In genomic region chr12:69240625-69240984, GRCh38 we compare ENCODE assay signal across 8 cellular contexts. TPM values are rescaled to one million over a fixed set of nuclear protein-coding genes. Genes with fewer than 3 reads are reported as not detected.
DNase-seq lines count a peak whose midpoint lies in the region; ATAC-seq and TF ChIP-seq lines count a peak whose summit lies in the region.

No MANE protein-coding gene starts in this region.

- H3K4me1 Mint-ChIP-seq in activated T-helper 17 cell treated with anti-CD3 and anti-CD28 coated beads, Interleukin-2, amount 50 U/mL, for 72 hours, result peaks cover 34% of the 10 kb centered on the region

- no peaks in the 10 kb centered on the region for H3K27me3 ChIP-seq in hepatocyte

- no peaks in the 10 kb centered on the region for H3K9me3 ChIP-seq in hepatocyte (ENCODE audit: low read depth)

- H3K9me2 ChIP-seq in hepatocyte (replicated peaks; ENCODE audit: insufficient read depth), result no peaks in the 10 kb centered on the region

- H3K36me3 ChIP-seq in hepatocyte (replicated peaks; ENCODE audit: insufficient read depth, low read depth), result no peaks in the 10 kb centered on the region

- H3K27me3 Mint-ChIP-seq in activated T-helper 17 cell treated with anti-CD3 and anti-CD28 coated beads, Interleukin-2, amount 50 U/mL, for 72 hours, result no peaks in the 10 kb centered on the region

- H3K4me3 ChIP-seq in LNCaP clone FGC (ENCODE audit: low read depth, low read length) (peak overlapping the region; percentile 78), hepatocyte (peak overlapping the region; percentile 97)

- WGBS in hepatocyte (ENCODE audit: low lambda C conversion rate, missing lambda C conversion rate), result under 1% methylated on average over 11 of the region's 11 CpGs

- DNase-seq in EL, result peak; percentile 7
- DNase-seq in LNCaP clone FGC (ENCODE audit: low read depth), result no peak
- peak; percentile 19 for DNase-seq in hepatocyte (ENCODE audit: low spot score)
- peak; percentile 17 for DNase-seq in stimulated activated CD4-positive, alpha-beta T cell treated with anti-CD3 and anti-CD28 coated beads, Interleukin-12 subunit alpha, Interleukin-12 subunit beta, amount 100 ng/mL, for 4 hours
- no peak for DNase-seq in mucosa of gallbladder (ENCODE audit: low spot score)
- DNase-seq in islet precursor cell, result no peak
- DNase-seq in NCI-H446 (lab: John Stamatoyannopoulos, UW), result no peak

- no peaks in the 10 kb centered on the region for H3K9me3 Mint-ChIP-seq in activated T-helper 17 cell treated with anti-CD3 and anti-CD28 coated beads, Interleukin-2, amount 50 U/mL, for 72 hours

- H3K79me2 ChIP-seq in hepatocyte, result peaks cover 57% of the 10 kb centered on the region

- no peak for ATAC-seq in activated T-helper 17 cell treated with anti-CD3 and anti-CD28 coated beads, Interleukin-2, amount 50 U/mL, for 72 hours (replicated peaks)

- H2AFZ ChIP-seq in hepatocyte, result peak overlapping the region; percentile 73

- peak overlapping the region; percentile 99 for H3K4me3 Mint-ChIP-seq in activated T-helper 17 cell treated with anti-CD3 and anti-CD28 coated beads, Interleukin-2, amount 50 U/mL, for 72 hours

- H3K36me3 Mint-ChIP-seq in activated T-helper 17 cell treated with anti-CD3 and anti-CD28 coated beads, Interleukin-2, amount 50 U/mL, for 72 hours (ENCODE audit: low read depth), result peaks cover 38% of the 10 kb centered on the region

- peaks cover 55% of the 10 kb centered on the region for H4K20me1 ChIP-seq in hepatocyte (ENCODE audit: insufficient read depth, poor library complexity, severe bottlenecking)

- peaks cover 19% of the 10 kb centered on the region for H3K4me1 ChIP-seq in hepatocyte (ENCODE audit: insufficient read depth)

- TF ChIP-seq CTCF in LNCaP clone FGC (IDR thresholded peaks at IDR 0.05; ENCODE audit: control insufficient read depth, extremely low read depth, insufficient read depth) (no peak), hepatocyte (IDR thresholded peaks at IDR 0.05; ENCODE audit: poor library complexity) (no peak)

- H3K27ac Mint-ChIP-seq in activated T-helper 17 cell treated with anti-CD3 and anti-CD28 coated beads, Interleukin-2, amount 50 U/mL, for 72 hours, result peak overlapping the region; percentile 99

- peak overlapping the region; percentile 95 for H3K27ac ChIP-seq in hepatocyte

- H3K4me2 ChIP-seq in hepatocyte, result peak overlapping the region; percentile 84

RNA-seq across cellular contexts. Expression of gene CPSF6, which starts 1.2 kb away (rescaled TPM):
- 10 to 100 TPM; 66.3 to 91.8 TPM for total RNA-seq in activated T-helper 17 cell treated with anti-CD3 and anti-CD28 coated beads, Interleukin-2, amount 50 U/mL, for 72 hours
- total RNA-seq in hepatocyte, result 37.4 and 40.1 TPM in 2 replicates
- 44.5 and 48.3 TPM in 2 replicates for polyA plus RNA-seq in hepatocyte
- 44.7 TPM for total RNA-seq in mucosa of gallbladder

Comparison
In these comparisons a context has a peak if more than half of its experiments do, and no peak if none do; other contexts are left out.
1. DNase-seq: peak in EL (single experiment), hepatocyte (single experiment) and stimulated activated CD4-positive, alpha-beta T cell treated with anti-CD3 and anti-CD28 coated beads, Interleukin-12 subunit alpha, Interleukin-12 subunit beta, amount 100 ng/mL, for 4 hours (single experiment); none in LNCaP clone FGC (single experiment), mucosa of gallbladder (single experiment), islet precursor cell (single experiment) and NCI-H446 (0 of 2).